Comparison of ENCODE assay signal across 21 cellular contexts in the genomic region with DNA sequence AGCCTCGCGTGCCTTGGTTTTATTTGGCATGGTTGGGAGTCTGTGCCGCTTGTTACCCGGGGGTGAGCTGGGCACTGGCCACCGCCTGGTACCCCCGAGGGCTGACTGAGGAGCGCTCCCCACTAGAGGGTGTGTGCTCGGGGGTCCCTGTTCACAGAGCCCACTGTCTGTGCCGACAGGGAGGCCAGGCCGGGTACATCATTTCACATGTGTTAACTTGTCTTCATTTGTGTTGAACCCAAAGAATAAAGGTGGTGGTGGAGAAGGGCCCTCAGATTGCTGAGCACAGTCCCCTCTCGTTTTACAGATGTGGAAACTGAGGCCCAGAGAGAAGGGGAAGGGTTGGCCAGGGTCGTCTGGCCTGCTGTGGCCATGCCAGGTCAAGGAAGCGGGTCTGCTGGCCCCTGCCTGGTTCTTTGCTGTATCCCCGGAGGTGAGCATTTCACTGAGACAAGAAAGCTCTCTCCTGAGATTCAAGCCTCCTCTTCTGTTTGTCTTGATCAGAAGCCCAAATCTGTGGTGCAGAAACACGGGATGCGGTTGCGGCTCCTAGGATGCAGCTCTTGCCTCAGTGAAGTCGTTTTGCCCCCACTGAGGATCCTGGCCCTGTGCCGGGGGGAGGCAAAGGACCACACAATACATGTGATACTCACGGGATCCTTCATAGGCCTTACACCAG.
"Had no signal": no experiment of that assay in that cellular context is flagged by ENCODE, and none has a peak within 500 bp of the region (broad histone marks: within the 10 kb centered on the region; RNA-seq: fewer than 3 reads in every experiment).

No MANE protein-coding gene starts in this region.

- ATAC-seq: effector memory CD8-positive, alpha-beta T cell; foreskin keratinocyte; gastroesophageal sphincter; stimulated activated memory B cell treated with anti-CD40 and anti-IgM and Interleukin-4, amounts not matched to agents 10 μg/mL and 1 μg/mL and 100 μg/mL, for 72 hours; stimulated activated naive CD8-positive, alpha-beta T cell treated with anti-CD3 and anti-CD28 coated beads, Interleukin-15, Interleukin-2, amounts not matched to agents 100 U/mL and 50 U/mL, for 24 hours had no signal

- H3K4me3 ChIP-seq: gastroesophageal sphincter, heart left ventricle, hepatocyte, lung, prostate gland, right atrium auricular region, skin epidermis, spleen, testis, tibial artery, uterus had no signal

- H3K36me3 ChIP-seq: neutrophil, prostate gland, spleen, uterus had no signal

- H3K4me2 ChIP-seq: hepatocyte had no signal

- DNase-seq: cortex of kidney; effector memory CD8-positive, alpha-beta T cell; foreskin keratinocyte; heart left ventricle; kidney glomerular epithelial cell; spleen; stimulated activated CD4-positive, alpha-beta T cell treated with anti-CD3 and anti-CD28 coated beads, Interleukin-4, amount 100 ng/mL, for 4 hours; stimulated activated naive CD8-positive, alpha-beta T cell treated with anti-CD3 and anti-CD28 coated beads, Interleukin-15, Interleukin-2, amounts not matched to agents 100 U/mL and 50 U/mL, for 24 hours; substantia nigra; testis; tibial artery; uterus had no signal

- H3K9ac ChIP-seq: parathyroid adenoma had no signal

- H2AFZ ChIP-seq: hepatocyte, parathyroid adenoma had no signal

- H3K27ac ChIP-seq: foreskin keratinocyte, gastroesophageal sphincter, hepatocyte, neutrophil, parathyroid adenoma, prostate gland, right atrium auricular region, skin epidermis, spleen, testis, tibial artery, uterus had no signal

- H3K4me1 ChIP-seq: foreskin keratinocyte, gastroesophageal sphincter, parathyroid adenoma, prostate gland, right atrium auricular region, spleen, testis, tibial artery, uterus had no signal

- H3K27me3 ChIP-seq: foreskin keratinocyte, hepatocyte, right atrium auricular region, testis, tibial artery, uterus had no signal

- H3K9me3 ChIP-seq: neutrophil, prostate gland, testis, uterus had no signal
